Comparison of ENCODE assay signal across 15 cellular contexts in genomic region chr9:78074385-78075291, GRCh38. TPM values are rescaled to one million over a fixed set of nuclear protein-coding genes. Genes with fewer than 3 reads are reported as not detected.
A peak's percentile ranks its signal among the peaks of the same experiment; 100 is the strongest.
DNase-seq lines count a peak whose midpoint lies in the region; ATAC-seq and TF ChIP-seq lines count a peak whose summit lies in the region.
"Had no signal": no experiment of that assay in that cellular context is flagged by ENCODE, and none has a peak within 500 bp of the region (broad histone marks: within the 10 kb centered on the region; RNA-seq: fewer than 3 reads in every experiment).

No MANE protein-coding gene starts in this region.

- peak; percentile 82 for ATAC-seq in activated T-helper 17 cell treated with anti-CD3 and anti-CD28 coated beads, Interleukin-2, amount 50 U/mL, for 72 hours (replicated peaks)
- ATAC-seq in mucosa of descending colon (peak; percentile 43), GM19351 (IDR thresholded peaks at IDR 0.05; ENCODE audit: unreplicated experiment) (no peak)
- ATAC-seq: left lobe of liver, SK-N-SH treated with all-trans-retinoic acid at 6 μM for 48 hours had no signal

- H3K36me3 ChIP-seq in mucosa of descending colon (ENCODE audit: low read depth) = no peaks in the 10 kb centered on the region

- TF ChIP-seq CTCF in mucosa of descending colon (IDR thresholded peaks at IDR 0.05) (no peak), GM10248 (IDR thresholded peaks at IDR 0.05; ENCODE audit: control extremely low read depth, extremely low read depth, low read depth, missing control alignments) (no peak)

- no peaks in the 10 kb centered on the region for H3K9me3 ChIP-seq in mucosa of descending colon

- H3K4me3 Mint-ChIP-seq in activated T-helper 17 cell treated with anti-CD3 and anti-CD28 coated beads, Interleukin-2, amount 50 U/mL, for 72 hours = peak overlapping the region; percentile 62
- H3K4me3 Mint-ChIP-seq: neural crest cell, type B pancreatic cell had no signal

- H3K9me3 Mint-ChIP-seq in activated T-helper 17 cell treated with anti-CD3 and anti-CD28 coated beads, Interleukin-2, amount 50 U/mL, for 72 hours = peaks cover 13% of the 10 kb centered on the region
- H3K9me3 Mint-ChIP-seq: type B pancreatic cell had no signal

- no peaks in the 10 kb centered on the region for H3K36me3 Mint-ChIP-seq in activated T-helper 17 cell treated with anti-CD3 and anti-CD28 coated beads, Interleukin-2, amount 50 U/mL, for 72 hours (ENCODE audit: low read depth)
- H3K36me3 Mint-ChIP-seq: type B pancreatic cell had no signal

- CTCF ChIA-PET in GM10248 (lab: Yijun Ruan, JAX) = no interaction called here

- H3K4me3 ChIP-seq in mucosa of descending colon = no peak overlapping the region

- POLR2A ChIA-PET in GM10248 (lab: Yijun Ruan, JAX) = no interaction called here

- H3K27ac Mint-ChIP-seq in activated T-helper 17 cell treated with anti-CD3 and anti-CD28 coated beads, Interleukin-2, amount 50 U/mL, for 72 hours = peak overlapping the region; percentile 79
- H3K27ac Mint-ChIP-seq: type B pancreatic cell had no signal

- intact Hi-C loops in mucosa of descending colon (cut with DNase I, micrococcal nuclease) = no loop called here

- H3K4me1 Mint-ChIP-seq in activated T-helper 17 cell treated with anti-CD3 and anti-CD28 coated beads, Interleukin-2, amount 50 U/mL, for 72 hours = peaks cover 42% of the 10 kb centered on the region
- H3K4me1 Mint-ChIP-seq: neural crest cell had no signal

- no peaks in the 10 kb centered on the region for H3K4me1 ChIP-seq in mucosa of descending colon (ENCODE audit: low read depth)

- peak; percentile 4 for DNase-seq in DMS53 (lab: John Stamatoyannopoulos, UW)
- DNase-seq in DMS53 treated with DMSO at 0.1 percent for 48 hours (lab: John Stamatoyannopoulos, UW; ENCODE audit: unreplicated experiment) = no peak
- peak; percentile 35 for DNase-seq in M059J (ENCODE audit: low read depth)
- no peak for DNase-seq in mucosa of descending colon
- no peak for DNase-seq in HuH-7.5 (ENCODE audit: low spot score)
- no peak for DNase-seq in GM10248 (ENCODE audit: extremely low spot score)
- DNase-seq: head of caudate nucleus, NCI-H1694, NCI-H774 had no signal

- H3K27me3 Mint-ChIP-seq in activated T-helper 17 cell treated with anti-CD3 and anti-CD28 coated beads, Interleukin-2, amount 50 U/mL, for 72 hours = no peaks in the 10 kb centered on the region

RNA-seq across cellular contexts. Expression of gene GNAQ, which starts 43.0 kb away (rescaled TPM):
- 21.4 and 39.2 TPM in 2 replicates for total RNA-seq in M059J (2014; rRNA removed; shearing (Covaris generic))
- total RNA-seq in activated T-helper 17 cell treated with anti-CD3 and anti-CD28 coated beads, Interleukin-2, amount 50 U/mL, for 72 hours = 10 to 100 TPM; 12.8 to 18.5 TPM
- total RNA-seq in mucosa of descending colon = 100 to 1,000 TPM in 2 of 3 donors, 10 to 100 TPM in 1; 95.9 to 115 (median 104) TPM

Comparison
In these comparisons a context has a peak if more than half of its experiments do, and no peak if none do; other contexts are left out.
1. DNase-seq: peak in DMS53 (single experiment) and M059J (single experiment); none in DMS53 treated with DMSO at 0.1 percent for 48 hours (single experiment), mucosa of descending colon (0 of 3), HuH-7.5 (single experiment) and GM10248 (single experiment).